In genomic region chr20:14406495-14406894, GRCh38 we compare ENCODE assay signal across 10 cellular contexts.
DNase-seq lines count a peak whose midpoint lies in the region; ATAC-seq and TF ChIP-seq lines count a peak whose summit lies in the region.
"Had no signal": no experiment of that assay in that cellular context is flagged by ENCODE, and none has a peak within 500 bp of the region (broad histone marks: within the 10 kb centered on the region; RNA-seq: fewer than 3 reads in every experiment).

No MANE protein-coding gene starts in this region.

- ATAC-seq in GM19043 (IDR thresholded peaks at IDR 0.05; ENCODE audit: low read depth, unreplicated experiment) (peak; percentile 60), HG03457 (IDR thresholded peaks at IDR 0.05; ENCODE audit: unreplicated experiment) (peak; percentile 67), aorta (ENCODE audit: low FRiP score) (no peak)

- no peaks in the 10 kb centered on the region for H3K9me3 Mint-ChIP-seq in osteocyte (ENCODE audit: unreplicated experiment)

- H3K4me1 Mint-ChIP-seq in osteocyte (ENCODE audit: unreplicated experiment), result no peaks in the 10 kb centered on the region

- intact Hi-C loops in aorta (cut with DNase I), result no loop called here

- no peak overlapping the region for H3K4me3 Mint-ChIP-seq in osteocyte (ENCODE audit: unreplicated experiment)
- H3K4me3 Mint-ChIP-seq: activated naive CD8-positive, alpha-beta T cell had no signal

- H3K36me3 Mint-ChIP-seq in osteocyte (ENCODE audit: unreplicated experiment), result no peaks in the 10 kb centered on the region
- H3K36me3 Mint-ChIP-seq: activated naive CD8-positive, alpha-beta T cell had no signal

- DNase-seq in amniotic epithelial cell (ENCODE audit: low read depth) (peak; percentile 89), renal cortical epithelial cell (ENCODE audit: low read depth) (peak; percentile 87), aorta (no peak), osteocyte (ENCODE audit: extremely low spot score, unreplicated experiment) (no peak), HAP-1 (ENCODE audit: low spot score in 2 of 2) (no peak), NCI-H524 treated with DMSO at 0.1 percent for 48 hours (lab: John Stamatoyannopoulos, UW) (no peak)
- DNase-seq: Kasumi-1 had no signal

- H3K4me3 ChIP-seq in aorta (ENCODE audit: low read length in 2 of 2), result no peak overlapping the region
- no peak overlapping the region for H3K4me3 ChIP-seq in HAP-1

- no peaks in the 10 kb centered on the region for H3K4me1 ChIP-seq in aorta (ENCODE audit: control insufficient read depth in 1 of 2, insufficient read depth in 2 of 2, low read length in 2 of 2)
- no peaks in the 10 kb centered on the region for H3K4me1 ChIP-seq in HAP-1

- no peak overlapping the region for H3K27ac Mint-ChIP-seq in osteocyte (ENCODE audit: unreplicated experiment)
- H3K27ac Mint-ChIP-seq: activated naive CD8-positive, alpha-beta T cell had no signal

- no peaks in the 10 kb centered on the region for H3K36me3 ChIP-seq in aorta (ENCODE audit: control insufficient read depth in 1 of 2, insufficient read depth in 2 of 2, low read length in 1 of 2)
- H3K36me3 ChIP-seq in HAP-1 (replicated peaks), result no peaks in the 10 kb centered on the region

- no peak overlapping the region for H3K27ac ChIP-seq in aorta (ENCODE audit: low read depth in 1 of 2, low read length in 2 of 2)

- in situ Hi-C loops in HAP-1 (cut with MboI; ENCODE audit: low sequenced_read_pairs), result no loop called here

- H3K9me3 ChIP-seq in aorta (ENCODE audit: control insufficient read depth, low read length) (peaks cover 1% of the 10 kb centered on the region), HAP-1 (no peaks in the 10 kb centered on the region)

- H3K27me3 ChIP-seq in aorta (ENCODE audit: control insufficient read depth in 1 of 2, insufficient read depth in 2 of 2, low read length in 1 of 2) (no peaks in the 10 kb centered on the region), HAP-1 (ENCODE audit: low read depth) (no peaks in the 10 kb centered on the region)

- no peaks in the 10 kb centered on the region for H3K27me3 Mint-ChIP-seq in osteocyte (ENCODE audit: unreplicated experiment)
- H3K27me3 Mint-ChIP-seq: activated naive CD8-positive, alpha-beta T cell had no signal

- TF ChIP-seq CTCF in osteocyte (IDR thresholded peaks at IDR 0.05), result no peak

Comparison
In these comparisons a context has a peak if more than half of its experiments do, and no peak if none do; other contexts are left out.
1. DNase-seq: peak in amniotic epithelial cell (single experiment) and renal cortical epithelial cell (single experiment); none in aorta (0 of 2), osteocyte (single experiment), HAP-1 (0 of 2) and NCI-H524 treated with DMSO at 0.1 percent for 48 hours (single experiment).